In the genomic region with DNA sequence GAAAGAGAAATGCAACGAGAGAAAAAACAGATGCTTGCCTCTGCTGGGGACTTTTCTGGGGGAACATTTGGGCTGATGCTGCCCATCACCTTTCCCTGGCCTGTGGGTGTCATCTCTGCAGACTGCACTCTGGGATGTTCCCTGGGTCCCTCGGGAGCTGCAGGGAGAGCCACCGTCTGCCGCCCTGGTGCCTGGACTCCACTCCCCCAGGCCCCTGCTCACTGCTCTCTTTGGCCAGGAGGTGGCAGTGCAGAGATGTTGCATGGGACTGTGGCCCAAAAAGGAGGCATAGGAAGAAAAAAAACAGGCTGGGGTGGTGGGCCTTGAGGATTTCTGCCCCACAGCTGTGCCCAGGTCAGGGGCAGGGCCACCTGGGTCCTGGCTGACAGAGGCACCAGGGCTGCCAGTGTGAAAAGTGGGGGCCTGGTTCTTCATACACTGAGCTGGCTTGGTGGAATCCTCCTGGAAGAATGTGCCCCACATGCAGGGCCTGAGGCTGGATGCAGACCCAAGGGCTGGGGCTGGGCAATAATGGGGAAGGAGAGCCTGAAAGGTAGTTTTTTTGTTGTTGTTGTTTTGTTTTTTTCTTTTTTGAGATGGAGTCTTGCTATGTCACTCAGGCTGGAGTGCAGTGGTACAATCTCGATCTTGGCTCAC, we compare ENCODE assay signal across 8 cellular contexts.
A peak's percentile ranks its signal among the peaks of the same experiment; 100 is the strongest.
DNase-seq lines count a peak whose midpoint lies in the region; ATAC-seq lines count a peak whose summit lies in the region.

No MANE protein-coding gene starts in this region.

- H3K9me3 Mint-ChIP-seq in activated CD4-positive, alpha-beta T cell treated with anti-CD3 and anti-CD28 coated beads for 36 hours (ENCODE audit: low read depth), result no peaks in the 10 kb centered on the region
- no peaks in the 10 kb centered on the region for H3K9me3 Mint-ChIP-seq in activated T-helper 1 cell treated with anti-CD3 and anti-CD28 coated beads, Interleukin-12 subunit alpha, Interleukin-12 subunit beta, Interleukin-2, Interleukin-4 antibody, amounts not matched to agents 30 ng/mL and 10 ng/mL and 1 ng/mL, durations not matched to agents 14 hours and 24 hours and 36 hours

- no peaks in the 10 kb centered on the region for H3K27me3 Mint-ChIP-seq in activated CD4-positive, alpha-beta T cell treated with anti-CD3 and anti-CD28 coated beads for 36 hours
- H3K27me3 Mint-ChIP-seq in activated T-helper 1 cell treated with anti-CD3 and anti-CD28 coated beads, Interleukin-12 subunit alpha, Interleukin-12 subunit beta, Interleukin-2, Interleukin-4 antibody, amounts not matched to agents 30 ng/mL and 10 ng/mL and 1 ng/mL, durations not matched to agents 14 hours and 24 hours and 36 hours (ENCODE audit: insufficient read depth), result no peaks in the 10 kb centered on the region

- no peak overlapping the region for H3K27ac Mint-ChIP-seq in activated CD4-positive, alpha-beta T cell treated with anti-CD3 and anti-CD28 coated beads for 36 hours
- no peak overlapping the region for H3K27ac Mint-ChIP-seq in activated T-helper 1 cell treated with anti-CD3 and anti-CD28 coated beads, Interleukin-12 subunit alpha, Interleukin-12 subunit beta, Interleukin-2, Interleukin-4 antibody, amounts not matched to agents 30 ng/mL and 10 ng/mL and 1 ng/mL, durations not matched to agents 14 hours and 24 hours and 36 hours

- peak; percentile 58 for ATAC-seq in activated CD4-positive, alpha-beta T cell treated with anti-CD3 and anti-CD28 coated beads for 36 hours
- ATAC-seq in HG02642 (IDR thresholded peaks at IDR 0.05; ENCODE audit: poor library complexity, unreplicated experiment), result peak; percentile 86

- DNase-seq in activated CD4-positive, alpha-beta T cell treated with anti-CD3 and anti-CD28 coated beads for 36 hours, result peak; percentile 73
- DNase-seq in activated CD4-positive, alpha-beta T cell treated with anti-CD3 and anti-CD28 coated beads for 1 hour, result no peak
- peak; percentile 72 for DNase-seq in NCI-H82 treated with DMSO at 0.1 percent for 48 hours (lab: John Stamatoyannopoulos, UW; ENCODE audit: unreplicated experiment)
- peak; percentile 29 for DNase-seq in amniotic epithelial cell (ENCODE audit: low read depth)
- DNase-seq in iPS-NIHi11 (ENCODE audit: low spot score), result peak; percentile 81
- peak; percentile 10 for DNase-seq in stimulated activated CD8-positive, alpha-beta memory T cell treated with anti-CD3 and anti-CD28 coated beads, Interleukin-15, amount 100 ng/mL, for 1 hour (ENCODE audit: low read depth)
- no peak for DNase-seq in activated T-helper 1 cell treated with anti-CD3 and anti-CD28 coated beads, Interleukin-12 subunit alpha, Interleukin-12 subunit beta, Interleukin-2, Interleukin-4 antibody, amounts not matched to agents 30 ng/mL and 10 ng/mL and 1 ng/mL, durations not matched to agents 14 hours and 24 hours and 36 hours (ENCODE audit: low spot score)

- no peak overlapping the region for H3K4me3 Mint-ChIP-seq in activated CD4-positive, alpha-beta T cell treated with anti-CD3 and anti-CD28 coated beads for 36 hours
- H3K4me3 Mint-ChIP-seq in activated T-helper 1 cell treated with anti-CD3 and anti-CD28 coated beads, Interleukin-12 subunit alpha, Interleukin-12 subunit beta, Interleukin-2, Interleukin-4 antibody, amounts not matched to agents 30 ng/mL and 10 ng/mL and 1 ng/mL, durations not matched to agents 14 hours and 24 hours and 36 hours, result no peak overlapping the region

- POLR2A ChIA-PET in activated CD4-positive, alpha-beta T cell treated with anti-CD3 and anti-CD28 coated beads for 36 hours (lab: Charles Lee), result no interaction called here

- intact Hi-C loops in activated CD4-positive, alpha-beta T cell treated with anti-CD3 and anti-CD28 coated beads for 36 hours (cut with DNase I, micrococcal nuclease), result loop anchor here in 1 of 2 experiments (1.0 to 5.0 kb wide), 2 partner anchors 460 to 634 kb away; partner anchors contain the start of gene RARS1
- intact Hi-C loops in activated T-helper 1 cell treated with anti-CD3 and anti-CD28 coated beads, Interleukin-12 subunit alpha, Interleukin-12 subunit beta, Interleukin-2, Interleukin-4 antibody, amounts not matched to agents 30 ng/mL and 10 ng/mL and 1 ng/mL, durations not matched to agents 14 hours and 24 hours and 36 hours (cut with micrococcal nuclease), result loop anchor here (1.0 kb wide), 1 partner anchor 241 kb away; no protein-coding TSS in a partner anchor

- peaks cover 8% of the 10 kb centered on the region for H3K4me1 Mint-ChIP-seq in activated CD4-positive, alpha-beta T cell treated with anti-CD3 and anti-CD28 coated beads for 36 hours
- peaks cover 8% of the 10 kb centered on the region for H3K4me1 Mint-ChIP-seq in activated T-helper 1 cell treated with anti-CD3 and anti-CD28 coated beads, Interleukin-12 subunit alpha, Interleukin-12 subunit beta, Interleukin-2, Interleukin-4 antibody, amounts not matched to agents 30 ng/mL and 10 ng/mL and 1 ng/mL, durations not matched to agents 14 hours and 24 hours and 36 hours (ENCODE audit: low read depth)

- H3K36me3 Mint-ChIP-seq in activated CD4-positive, alpha-beta T cell treated with anti-CD3 and anti-CD28 coated beads for 36 hours (ENCODE audit: low read depth), result no peaks in the 10 kb centered on the region
- H3K36me3 Mint-ChIP-seq in activated T-helper 1 cell treated with anti-CD3 and anti-CD28 coated beads, Interleukin-12 subunit alpha, Interleukin-12 subunit beta, Interleukin-2, Interleukin-4 antibody, amounts not matched to agents 30 ng/mL and 10 ng/mL and 1 ng/mL, durations not matched to agents 14 hours and 24 hours and 36 hours (ENCODE audit: low read depth), result no peaks in the 10 kb centered on the region

- CTCF ChIA-PET in activated CD4-positive, alpha-beta T cell treated with anti-CD3 and anti-CD28 coated beads for 36 hours (lab: Charles Lee), result interaction anchor here (0.6 to 0.8 kb wide), 3 partner anchors 18 to 607 kb away, joined by 3 read pairs; no protein-coding TSS in a partner anchor

Comparison
In these comparisons a context has a peak if more than half of its experiments do, and no peak if none do; other contexts are left out.
1. DNase-seq: peak in activated CD4-positive, alpha-beta T cell treated with anti-CD3 and anti-CD28 coated beads for 36 hours (single experiment), NCI-H82 treated with DMSO at 0.1 percent for 48 hours (single experiment), amniotic epithelial cell (single experiment), iPS-NIHi11 (single experiment) and stimulated activated CD8-positive, alpha-beta memory T cell treated with anti-CD3 and anti-CD28 coated beads, Interleukin-15, amount 100 ng/mL, for 1 hour (single experiment); none in activated CD4-positive, alpha-beta T cell treated with anti-CD3 and anti-CD28 coated beads for 1 hour (single experiment) and activated T-helper 1 cell treated with anti-CD3 and anti-CD28 coated beads, Interleukin-12 subunit alpha, Interleukin-12 subunit beta, Interleukin-2, Interleukin-4 antibody, amounts not matched to agents 30 ng/mL and 10 ng/mL and 1 ng/mL, durations not matched to agents 14 hours and 24 hours and 36 hours (single experiment).